Comparison of ENCODE assay signal across 10 cellular contexts in genomic region chr17:6557040-6557438, GRCh38. TPM values are rescaled to one million over a fixed set of nuclear protein-coding genes. Genes with fewer than 3 reads are reported as not detected.
DNase-seq lines count a peak whose midpoint lies in the region; ATAC-seq and TF ChIP-seq lines count a peak whose summit lies in the region.
"Had no signal": no experiment of that assay in that cellular context is flagged by ENCODE, and none has a peak within 500 bp of the region (broad histone marks: within the 10 kb centered on the region; RNA-seq: fewer than 3 reads in every experiment).

No MANE protein-coding gene starts in this region.

- no peaks in the 10 kb centered on the region for H4K20me1 ChIP-seq in neural cell (ENCODE audit: insufficient read depth)

- peaks cover 30% of the 10 kb centered on the region for H3K27me3 ChIP-seq in A673 (replicated peaks; ENCODE audit: insufficient read depth, low read depth, low read length, poor library complexity)
- peaks cover 64% of the 10 kb centered on the region for H3K27me3 ChIP-seq in NT2/D1 (ENCODE audit: insufficient read depth, insufficient read length)
- H3K27me3 ChIP-seq in neural cell (ENCODE audit: insufficient read depth, low read depth, low read length), result peaks cover 31% of the 10 kb centered on the region
- H3K27me3 ChIP-seq: Peyer's patch had no signal

- H3K9ac ChIP-seq in NT2/D1 (ENCODE audit: insufficient read length, low read depth) (peak overlapping the region; percentile 5), neural cell (ENCODE audit: low read length) (no peak overlapping the region)

- H3K4me3 ChIP-seq in A673 (ENCODE audit: low read depth, low read length, poor library complexity, severe bottlenecking), result peak overlapping the region; percentile 26
- peak overlapping the region; percentile 30 for H3K4me3 ChIP-seq in NT2/D1 (ENCODE audit: insufficient read length, low read depth)
- peak overlapping the region; percentile 50 for H3K4me3 ChIP-seq in epithelial cell of esophagus (ENCODE audit: low read length)
- peak overlapping the region; percentile 58 for H3K4me3 ChIP-seq in neural cell (ENCODE audit: low read length)

- TF ChIP-seq EP300 in neural cell (conservative IDR thresholded peaks at IDR 0.05; ENCODE audit: poor library complexity, severe bottlenecking), result no peak

- DNase-seq in A673 (ENCODE audit: low spot score) (no peak), NT2/D1 (ENCODE audit: low read depth, low spot score) (no peak), epithelial cell of esophagus (ENCODE audit: low read depth) (no peak), occipital lobe (lab: John Stamatoyannopoulos, UW) (no peak), NCI-H345 treated with DMSO at 0.1 percent for 48 hours (lab: John Stamatoyannopoulos, UW; ENCODE audit: unreplicated experiment) (no peak)
- DNase-seq: NCI-H2081 treated with DMSO at 0.1 percent for 48 hours had no signal

- no peak for TF ChIP-seq RAD21 in neural cell (conservative IDR thresholded peaks at IDR 0.05)

- H3K9me3 ChIP-seq in A673 (ENCODE audit: low read depth, low read length, poor library complexity, severe bottlenecking), result no peaks in the 10 kb centered on the region
- H3K9me3 ChIP-seq in NT2/D1 (ENCODE audit: insufficient read depth, low read length), result no peaks in the 10 kb centered on the region
- H3K9me3 ChIP-seq in neural cell (ENCODE audit: low read length), result no peaks in the 10 kb centered on the region
- H3K9me3 ChIP-seq: Peyer's patch had no signal

- H2AFZ ChIP-seq in neural cell (ENCODE audit: low read depth, low read length), result no peak overlapping the region

- H3K9me2 ChIP-seq in neural cell (ENCODE audit: insufficient read depth, low read length), result no peaks in the 10 kb centered on the region

- POLR2A ChIA-PET in A673 (lab: Charles Lee; ENCODE audit: low non-redundant PET), result no interaction called here

- BruUV-seq in A673 (replicated peaks; lab: Mats Ljungman, UMichigan), result no TSS peak

- H3K36me3 ChIP-seq in A673 (ENCODE audit: insufficient read depth, low read length, poor library complexity, severe bottlenecking) (no peaks in the 10 kb centered on the region), NT2/D1 (ENCODE audit: insufficient read depth, insufficient read length, low read length) (no peaks in the 10 kb centered on the region), neural cell (ENCODE audit: insufficient read depth, low read length) (no peaks in the 10 kb centered on the region)
- H3K36me3 ChIP-seq: Peyer's patch had no signal

- ATAC-seq in HG03108 (IDR thresholded peaks at IDR 0.05; ENCODE audit: unreplicated experiment) (no peak), HG02571 (IDR thresholded peaks at IDR 0.05; ENCODE audit: unreplicated experiment) (no peak)

- H3K27ac ChIP-seq in A673 (ENCODE audit: low read depth, low read length, poor library complexity, severe bottlenecking), result no peak overlapping the region
- H3K27ac ChIP-seq in neural cell (ENCODE audit: low read length), result no peak overlapping the region

- CTCF ChIA-PET in A673 (lab: Charles Lee), result no interaction called here

- intact Hi-C loops in A673 (cut with micrococcal nuclease; ENCODE audit: unreplicated experiment), result no loop called here

- peak overlapping the region; percentile 15 for H3K4me2 ChIP-seq in neural cell (ENCODE audit: low read length)

- TF ChIP-seq CTCF in A673 (conservative IDR thresholded peaks at IDR 0.05; ENCODE audit: low read depth, low read length) (no peak), epithelial cell of esophagus (IDR thresholded peaks at IDR 0.05; ENCODE audit: insufficient read depth, low read depth, low read length, missing control alignments) (no peak), neural cell (IDR thresholded peaks at IDR 0.05; ENCODE audit: poor library complexity, severe bottlenecking) (no peak)

- peaks cover 9% of the 10 kb centered on the region for H3K4me1 ChIP-seq in A673 (ENCODE audit: insufficient read depth, low read length, poor library complexity, severe bottlenecking)
- peaks cover 9% of the 10 kb centered on the region for H3K4me1 ChIP-seq in NT2/D1 (ENCODE audit: insufficient read depth, insufficient read length)

- H3F3A ChIP-seq in neural cell (ENCODE audit: insufficient read depth, low read length, poor library complexity, severe bottlenecking), result no peaks in the 10 kb centered on the region

- H3K79me2 ChIP-seq in neural cell (replicated peaks; ENCODE audit: insufficient read depth, low read length), result no peaks in the 10 kb centered on the region

TF ChIP-seq in neural cell, 6 proteins besides CTCF, POLR2A, EP300 and RAD21:
- TF ChIP-seq POLR2AphosphoS5 (IDR thresholded peaks at IDR 0.05), result no peak
- no peak for TF ChIP-seq TAF1 (IDR thresholded peaks at IDR 0.05; ENCODE audit: low read depth)
- no peak for TF ChIP-seq REST (IDR thresholded peaks at IDR 0.05; ENCODE audit: borderline replicate concordance)
- TF ChIP-seq SMC3 (conservative IDR thresholded peaks at IDR 0.05; ENCODE audit: poor library complexity), result no peak
- no peak for TF ChIP-seq MXI1 (conservative IDR thresholded peaks at IDR 0.05; ENCODE audit: poor library complexity, severe bottlenecking)
- no peak for TF ChIP-seq EZH2 (IDR thresholded peaks at IDR 0.05; ENCODE audit: borderline replicate concordance, insufficient read depth, low read length, poor library complexity, severe bottlenecking)
TF ChIP-seq in neural cell: peak in this region for 0.

RNA-seq across cellular contexts. Expression of gene PITPNM3, which starts 0.7 kb away (rescaled TPM):
- 0.71 and 1.9 TPM in 2 replicates for total RNA-seq in A673 (2021)
- 2.7 and 3.0 TPM in 2 replicates for polyA plus RNA-seq in neural cell
- polyA minus RNA-seq in neural cell, result 2.9 and 3.2 TPM in 2 replicates
- 13.9 TPM for total RNA-seq in occipital lobe
